Comparison of ENCODE assay signal across 23 cellular contexts in the genomic region with DNA sequence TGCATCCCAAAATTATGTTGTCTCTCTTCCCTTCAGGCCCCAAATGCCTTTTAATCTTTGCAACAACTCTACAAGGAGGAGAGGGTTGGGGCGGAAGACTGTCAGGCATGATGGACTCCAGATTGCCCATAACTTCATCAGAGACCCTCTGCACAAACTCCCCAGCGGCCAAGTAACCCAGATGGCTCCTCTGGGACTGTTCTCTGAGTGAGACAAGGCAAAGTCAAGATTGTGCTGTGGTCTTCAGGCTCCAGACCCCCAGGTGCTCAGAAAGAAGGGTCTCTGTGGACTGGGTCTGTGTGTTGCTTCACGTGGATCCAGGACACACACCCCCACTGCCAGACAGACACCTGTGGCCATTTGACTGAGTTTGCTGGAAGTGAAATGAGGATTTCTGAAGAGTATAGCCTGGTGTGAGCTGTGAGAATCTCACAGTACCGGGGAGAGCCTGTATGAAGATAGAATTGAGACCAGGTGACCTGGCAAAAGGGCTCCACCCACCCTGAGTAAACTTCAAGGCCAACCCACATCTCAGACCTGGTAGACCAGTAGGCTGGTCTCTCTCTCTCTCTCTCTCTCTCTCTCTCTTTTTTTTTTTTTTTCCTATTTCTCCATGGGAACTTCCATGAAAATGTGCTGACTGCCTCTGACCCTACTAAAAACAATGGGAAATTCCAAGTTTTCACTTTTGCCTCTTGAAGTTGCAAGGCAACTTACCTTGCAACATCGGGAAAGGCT.
A peak's percentile ranks its signal among the peaks of the same experiment; 100 is the strongest.
DNase-seq lines count a peak whose midpoint lies in the region; ATAC-seq and TF ChIP-seq lines count a peak whose summit lies in the region.
"Had no signal": no experiment of that assay in that cellular context is flagged by ENCODE, and none has a peak within 500 bp of the region (broad histone marks: within the 10 kb centered on the region; RNA-seq: fewer than 3 reads in every experiment).

No MANE protein-coding gene starts in this region.

- CTCF ChIA-PET in A673 (lab: Charles Lee), result no interaction called here

- H3K36me3 ChIP-seq in colonic mucosa (no peaks in the 10 kb centered on the region), mucosa of descending colon (ENCODE audit: low read depth) (no peaks in the 10 kb centered on the region), A673 (ENCODE audit: insufficient read depth, low read length, poor library complexity, severe bottlenecking) (no peaks in the 10 kb centered on the region)
- H3K36me3 ChIP-seq: heart right ventricle, ovary had no signal

- peak overlapping the region in 1 of 2 donors; percentile 38 for H3K9ac ChIP-seq in colonic mucosa (ENCODE audit: low read depth in 2 of 2, low read length in 2 of 2)

- H3K4me1 ChIP-seq in colonic mucosa, result no peaks in the 10 kb centered on the region
- peaks cover 54% of the 10 kb centered on the region for H3K4me1 ChIP-seq in mucosa of descending colon (ENCODE audit: low read depth)
- H3K4me1 ChIP-seq in A673 (ENCODE audit: insufficient read depth, low read length, poor library complexity, severe bottlenecking), result no peaks in the 10 kb centered on the region
- H3K4me1 ChIP-seq: heart right ventricle had no signal

- peaks cover 0 to 19% (median 12%) of the 10 kb centered on the region in 7 donors for H3K9me3 Mint-ChIP-seq in CD14-positive monocyte
- H3K9me3 Mint-ChIP-seq: effector memory CD8-positive, alpha-beta T cell; HFFc6 had no signal

- TF ChIP-seq CTCF in colonic mucosa (IDR thresholded peaks at IDR 0.05) (no peak), mucosa of descending colon (IDR thresholded peaks at IDR 0.05) (no peak), CD14-positive monocyte (IDR thresholded peaks at IDR 0.05) (no peak), A673 (conservative IDR thresholded peaks at IDR 0.05; ENCODE audit: low read depth, low read length) (no peak)

- H3K4me1 Mint-ChIP-seq in CD14-positive monocyte, result no peaks in the 10 kb centered on the region
- H3K4me1 Mint-ChIP-seq: activated CD4-positive, alpha-beta T cell treated with anti-CD3 and anti-CD28 coated beads for 36 hours had no signal

- H3K4me3 ChIP-seq in colonic mucosa, result no peak overlapping the region
- no peak overlapping the region for H3K4me3 ChIP-seq in mucosa of descending colon
- H3K4me3 ChIP-seq in A673 (ENCODE audit: low read depth, low read length, poor library complexity, severe bottlenecking), result no peak overlapping the region
- H3K4me3 ChIP-seq: heart right ventricle, ovary, skin epidermis had no signal

- intact Hi-C loops in colonic mucosa (cut with DNase I), result no loop called here
- intact Hi-C loops in mucosa of descending colon (cut with DNase I, micrococcal nuclease), result no loop called here
- intact Hi-C loops in CD14-positive monocyte (cut with micrococcal nuclease), result no loop called here
- intact Hi-C loops in A673 (cut with micrococcal nuclease; ENCODE audit: unreplicated experiment), result no loop called here

- DNase-seq in DMS53 (lab: John Stamatoyannopoulos, UW) (peak; percentile 45), DMS53 treated with DMSO at 0.1 percent for 48 hours (lab: John Stamatoyannopoulos, UW; ENCODE audit: unreplicated experiment) (no peak), colonic mucosa (no peak), mucosa of descending colon (no peak), CD14-positive monocyte (ENCODE audit: low spot score) (no peak), SKM-1 (lab: John Stamatoyannopoulos, UW; ENCODE audit: unreplicated experiment) (no peak), A673 (ENCODE audit: low spot score) (no peak)
- DNase-seq: activated CD4-positive, alpha-beta T cell treated with anti-CD3 and anti-CD28 coated beads for 36 hours; activated gamma-delta T cell treated with Interleukin-2 at 50 U/mL for 16 hours; amniotic stem cell; C1 segment of cervical spinal cord; cerebellar nuclear complex; effector memory CD8-positive, alpha-beta T cell; heart right ventricle; HFFc6; NCI-H187 treated with DMSO at 0.1 percent for 48 hours; NCI-H446 treated with DMSO at 0.1 percent for 48 hours; ovary; SHP77; T1000 had no signal

- H3K9me3 ChIP-seq in colonic mucosa (no peaks in the 10 kb centered on the region), mucosa of descending colon (no peaks in the 10 kb centered on the region), A673 (ENCODE audit: low read depth, low read length, poor library complexity, severe bottlenecking) (no peaks in the 10 kb centered on the region)
- H3K9me3 ChIP-seq: ovary had no signal

- POLR2A ChIA-PET in A673 (lab: Charles Lee; ENCODE audit: low non-redundant PET), result no interaction called here

- peaks cover 4 to 23% (median 12%) of the 10 kb centered on the region in 3 donors for H3K27me3 Mint-ChIP-seq in CD14-positive monocyte (ENCODE audit: low read depth in 3 of 3)

- ATAC-seq in mucosa of descending colon, result peak; percentile 60
- ATAC-seq in HG03280 (IDR thresholded peaks at IDR 0.05; ENCODE audit: unreplicated experiment), result no peak
- ATAC-seq: activated CD4-positive, alpha-beta T cell treated with anti-CD3 and anti-CD28 coated beads for 36 hours; effector memory CD8-positive, alpha-beta T cell; heart right ventricle had no signal

- no TSS peak for BruUV-seq in A673 (replicated peaks; lab: Mats Ljungman, UMichigan)

- H3K4me3 Mint-ChIP-seq in CD14-positive monocyte, result no peak overlapping the region
- H3K4me3 Mint-ChIP-seq: activated CD4-positive, alpha-beta T cell treated with anti-CD3 and anti-CD28 coated beads for 36 hours; effector memory CD8-positive, alpha-beta T cell; HFFc6 had no signal

- H3K27ac ChIP-seq in colonic mucosa, result peak overlapping the region; percentile 5
- H3K27ac ChIP-seq in A673 (ENCODE audit: low read depth, low read length, poor library complexity, severe bottlenecking), result no peak overlapping the region
- H3K27ac ChIP-seq: 22Rv1, heart right ventricle, ovary, skin epidermis had no signal

- no peaks in the 10 kb centered on the region for H3K36me3 Mint-ChIP-seq in CD14-positive monocyte

- H3K27me3 ChIP-seq in colonic mucosa (no peaks in the 10 kb centered on the region), A673 (replicated peaks; ENCODE audit: insufficient read depth, low read depth, low read length, poor library complexity) (no peaks in the 10 kb centered on the region)
- H3K27me3 ChIP-seq: ovary had no signal

- no peak overlapping the region for H3K27ac Mint-ChIP-seq in CD14-positive monocyte
- H3K27ac Mint-ChIP-seq: activated CD4-positive, alpha-beta T cell treated with anti-CD3 and anti-CD28 coated beads for 36 hours; effector memory CD8-positive, alpha-beta T cell; HFFc6 had no signal
